Comparison of ENCODE assay signal across 5 cellular contexts in genomic region chr18:54791657-54792056, GRCh38.
"Had no signal": no experiment of that assay in that cellular context is flagged by ENCODE, and none has a peak within 500 bp of the region (broad histone marks: within the 10 kb centered on the region; RNA-seq: fewer than 3 reads in every experiment).

No MANE protein-coding gene starts in this region.

- H2AFZ ChIP-seq: GM23248 had no signal

- H3K9ac ChIP-seq: GM23248 had no signal

- DNase-seq: GM23248, H9, HCEC 1CT, IMR-90 had no signal

- H3K4me3 ChIP-seq: GM23248, K562 had no signal

- ATAC-seq: K562 had no signal

- H3K27ac ChIP-seq: GM23248 had no signal
